18 cellular contexts compared by ENCODE assay signal in genomic region chr14:52900731-52901130, GRCh38. TPM values are rescaled to one million over a fixed set of nuclear protein-coding genes. Genes with fewer than 3 reads are reported as not detected.
DNase-seq lines count a peak whose midpoint lies in the region; ATAC-seq and TF ChIP-seq lines count a peak whose summit lies in the region.
"Had no signal": no experiment of that assay in that cellular context is flagged by ENCODE, and none has a peak within 500 bp of the region (broad histone marks: within the 10 kb centered on the region; RNA-seq: fewer than 3 reads in every experiment).

No MANE protein-coding gene starts in this region.

- BruUV-seq in Caco-2 (replicated peaks; lab: Mats Ljungman, UMichigan) (no TSS peak), PC-3 (replicated peaks; lab: Mats Ljungman, UMichigan) (no TSS peak)

- H3K4me1 ChIP-seq in Caco-2, result 0 out of 2 replicates have a peak, but pooled peaks cover 12% of the 10 kb centered on the region
- H3K4me1 ChIP-seq in PC-3 (ENCODE audit: insufficient read depth, low read length), result peaks cover 31% of the 10 kb centered on the region
- H3K4me1 ChIP-seq in right lobe of liver, result no peaks in the 10 kb centered on the region

- no peak overlapping the region for H3K27ac Mint-ChIP-seq in Caco-2 (ENCODE audit: unreplicated experiment)
- H3K27ac Mint-ChIP-seq in chondrocyte (ENCODE audit: unreplicated experiment), result peak overlapping the region; percentile 55
- no peak overlapping the region for H3K27ac Mint-ChIP-seq in activated CD8-positive, alpha-beta T cell treated with anti-CD3 and anti-CD28 coated beads for 36 hours
- H3K27ac Mint-ChIP-seq: CD8-positive, alpha-beta memory T cell had no signal

- H2AFZ ChIP-seq in PC-3 (ENCODE audit: low read length), result no peak overlapping the region

- H3K79me2 ChIP-seq in PC-3 (ENCODE audit: low read length), result peaks cover 42% of the 10 kb centered on the region

- no peaks in the 10 kb centered on the region for H3K27me3 Mint-ChIP-seq in Caco-2 (ENCODE audit: insufficient read depth, unreplicated experiment)
- H3K27me3 Mint-ChIP-seq in chondrocyte (ENCODE audit: low read depth), result no peaks in the 10 kb centered on the region
- no peaks in the 10 kb centered on the region for H3K27me3 Mint-ChIP-seq in activated CD8-positive, alpha-beta T cell treated with anti-CD3 and anti-CD28 coated beads for 36 hours

- TF ChIP-seq POLR2A in right lobe of liver (IDR thresholded peaks at IDR 0.05), result no peak
- TF ChIP-seq POLR2A in lower leg skin (IDR thresholded peaks at IDR 0.05), result no peak

- H3K4me2 ChIP-seq in PC-3 (ENCODE audit: low read length), result no peak overlapping the region

- WGBS in right lobe of liver (ENCODE audit: insufficient coverage, low coverage, low lambda C conversion rate, missing lambda C conversion rate), result 86% methylated on average over 7 of the region's 8 CpGs
- 54 to 66% methylated on average over 8 of the region's 8 CpGs for WGBS in lower leg skin, 2 donors

- H3K4me3 Mint-ChIP-seq in Caco-2 (ENCODE audit: unreplicated experiment), result no peak overlapping the region
- H3K4me3 Mint-ChIP-seq in chondrocyte (ENCODE audit: unreplicated experiment), result no peak overlapping the region
- no peak overlapping the region for H3K4me3 Mint-ChIP-seq in activated CD8-positive, alpha-beta T cell treated with anti-CD3 and anti-CD28 coated beads for 36 hours
- H3K4me3 Mint-ChIP-seq: CD8-positive, alpha-beta memory T cell had no signal

- CTCF ChIA-PET in Caco-2 (lab: Charles Lee), result no interaction called here
- CTCF ChIA-PET in PC-3 (lab: Charles Lee), result interaction anchor here (0.6 kb wide), 1 partner anchor 50 kb away, joined by 6 read pairs; no protein-coding TSS in a partner anchor
- CTCF ChIA-PET in activated CD8-positive, alpha-beta T cell treated with anti-CD3 and anti-CD28 coated beads for 36 hours (lab: Charles Lee), result no interaction called here

- H3K27me3 ChIP-seq in Caco-2 (replicated peaks; ENCODE audit: control insufficient read depth, insufficient read depth, low read length), result no peaks in the 10 kb centered on the region
- no peaks in the 10 kb centered on the region for H3K27me3 ChIP-seq in PC-3 (ENCODE audit: low read length)
- no peaks in the 10 kb centered on the region for H3K27me3 ChIP-seq in right lobe of liver

- intact Hi-C loops in Caco-2 (cut with micrococcal nuclease; ENCODE audit: unreplicated experiment), result no loop called here
- intact Hi-C loops in PC-3 (cut with micrococcal nuclease), result no loop called here
- intact Hi-C loops in right lobe of liver (cut with DNase I), result no loop called here
- intact Hi-C loops in lower leg skin (cut with DNase I; ENCODE audit: low total_unique reads), result no loop called here
- intact Hi-C loops in activated CD8-positive, alpha-beta T cell treated with anti-CD3 and anti-CD28 coated beads for 36 hours (cut with micrococcal nuclease), result no loop called here

- H3K27ac ChIP-seq in PC-3 (ENCODE audit: low read length) (no peak overlapping the region), right lobe of liver (no peak overlapping the region)

- no peak overlapping the region for H3K9ac ChIP-seq in PC-3 (ENCODE audit: low read length)

- peak; percentile 49 for ATAC-seq in PC-3
- peak in 3 of 4 donors; percentile 29 to 59 (median 30) for ATAC-seq in right lobe of liver
- ATAC-seq in activated CD8-positive, alpha-beta T cell treated with anti-CD3 and anti-CD28 coated beads for 36 hours, result no peak

- H3K36me3 ChIP-seq in Caco-2 (ENCODE audit: control insufficient read depth, insufficient read depth, low read length), result no peaks in the 10 kb centered on the region
- H3K36me3 ChIP-seq in PC-3 (ENCODE audit: low read depth, low read length), result 0 out of 2 replicates have a peak, but pooled peaks cover 3% of the 10 kb centered on the region
- H3K36me3 ChIP-seq in right lobe of liver, result peaks cover 0 to 8% (median 2%) of the 10 kb centered on the region in 4 donors

- peaks cover 13% of the 10 kb centered on the region for H3K4me1 Mint-ChIP-seq in Caco-2 (ENCODE audit: low read depth, unreplicated experiment)
- peaks cover 69% of the 10 kb centered on the region for H3K4me1 Mint-ChIP-seq in chondrocyte (ENCODE audit: low read depth)
- H3K4me1 Mint-ChIP-seq in activated CD8-positive, alpha-beta T cell treated with anti-CD3 and anti-CD28 coated beads for 36 hours (ENCODE audit: low read depth), result no peaks in the 10 kb centered on the region
- H3K4me1 Mint-ChIP-seq: CD8-positive, alpha-beta memory T cell had no signal

- POLR2A ChIA-PET in Caco-2 (lab: Charles Lee), result interaction anchor here (0.6 kb wide), 1 partner anchor 109 kb away, joined by 6 read pairs; no protein-coding TSS in a partner anchor
- POLR2A ChIA-PET in PC-3 (lab: Charles Lee; ENCODE audit: unreplicated experiment), result no interaction called here
- POLR2A ChIA-PET in activated CD8-positive, alpha-beta T cell treated with anti-CD3 and anti-CD28 coated beads for 36 hours (lab: Charles Lee), result no interaction called here

- no peaks in the 10 kb centered on the region for H3K9me2 ChIP-seq in PC-3 (replicated peaks; ENCODE audit: low read length)

- TF ChIP-seq CTCF in Caco-2 (IDR thresholded peaks at IDR 0.05; ENCODE audit: insufficient read depth in 1 of 2, low read depth in 1 of 2, low read length in 1 of 2, severe bottlenecking in 1 of 2, unreplicated experiment in 1 of 2) (no peak), PC-3 (conservative IDR thresholded peaks at IDR 0.05; ENCODE audit: low read depth, low read length) (no peak), chondrocyte (IDR thresholded peaks at IDR 0.05) (no peak), right lobe of liver (IDR thresholded peaks at IDR 0.05) (no peak), lower leg skin (IDR thresholded peaks at IDR 0.05) (no peak)
- no peak for TF ChIP-seq CTCF in activated CD8-positive, alpha-beta T cell treated with anti-CD3 and anti-CD28 coated beads for 36 hours (IDR thresholded peaks at IDR 0.05)

- DNase-seq in Caco-2, result peak; percentile 31 to 42
- peak; percentile 74 for DNase-seq in PC-3
- no peak for DNase-seq in chondrocyte (ENCODE audit: low spot score)
- no peak for DNase-seq in right lobe of liver
- DNase-seq in NCI-H128 (lab: John Stamatoyannopoulos, UW; ENCODE audit: unreplicated experiment), result no peak
- no peak for DNase-seq in lower leg skin (ENCODE audit: low spot score in 2 of 2)
- DNase-seq in activated CD8-positive, alpha-beta T cell treated with anti-CD3 and anti-CD28 coated beads for 36 hours, result no peak
- DNase-seq: ACHN; C1 segment of cervical spinal cord; CD8-positive, alpha-beta memory T cell; KG1; MV-4-11; NCI-H1417; NCI-H187 treated with DMSO at 0.1 percent for 48 hours; NCI-H2227 treated with DMSO at 0.1 percent for 48 hours; NCI-H524; NCI-H82; RPMI8226 had no signal

- H3K4me3 ChIP-seq in Caco-2 (ENCODE audit: low read depth, low read length) (no peak overlapping the region), PC-3 (ENCODE audit: low read length) (no peak overlapping the region), right lobe of liver (no peak overlapping the region), lower leg skin (ENCODE audit: low read depth, poor library complexity, severe bottlenecking) (no peak overlapping the region)

- H3K9me3 Mint-ChIP-seq in Caco-2 (ENCODE audit: unreplicated experiment) (no peaks in the 10 kb centered on the region), chondrocyte (ENCODE audit: low read depth) (no peaks in the 10 kb centered on the region)
- H3K9me3 Mint-ChIP-seq in activated CD8-positive, alpha-beta T cell treated with anti-CD3 and anti-CD28 coated beads for 36 hours, result no peaks in the 10 kb centered on the region
- H3K9me3 Mint-ChIP-seq: CD8-positive, alpha-beta memory T cell had no signal

- H3K9me3 ChIP-seq in Caco-2, result no peaks in the 10 kb centered on the region
- H3K9me3 ChIP-seq in PC-3 (ENCODE audit: low read length), result no peaks in the 10 kb centered on the region
- no peaks in the 10 kb centered on the region for H3K9me3 ChIP-seq in right lobe of liver

- H3K36me3 Mint-ChIP-seq in Caco-2 (ENCODE audit: insufficient read depth, unreplicated experiment) (peaks cover 6% of the 10 kb centered on the region), chondrocyte (ENCODE audit: low read depth) (peaks cover 25% of the 10 kb centered on the region)
- no peaks in the 10 kb centered on the region for H3K36me3 Mint-ChIP-seq in activated CD8-positive, alpha-beta T cell treated with anti-CD3 and anti-CD28 coated beads for 36 hours (ENCODE audit: low read depth)

- no peaks in the 10 kb centered on the region for H4K20me1 ChIP-seq in PC-3 (ENCODE audit: low read length)

- no peaks in the 10 kb centered on the region for H3F3A ChIP-seq in PC-3 (ENCODE audit: low read length, unreplicated experiment)

RNA-seq across cellular contexts. Expression of gene FERMT2, which starts 50.1 kb away (rescaled TPM):
- total RNA-seq in Caco-2 (2022) (33.5 and 40.8 TPM in 2 replicates), PC-3 (2014; rRNA removed) (29.1 and 38.6 TPM in 2 replicates), chondrocyte (423 to 518 TPM (median 494 TPM) in 3 replicates), right lobe of liver (10 to 100 TPM; 40.4 to 64.5 (median 53.3) TPM), lower leg skin (10 to 100 TPM in 3 of 4 donors, 1 to 10 TPM in 1; 8.4 to 27.0 (median 15.1) TPM)
- total RNA-seq in activated CD8-positive, alpha-beta T cell treated with anti-CD3 and anti-CD28 coated beads for 36 hours, result 1 to 10 TPM in 1 of 2 experiments, under 1 TPM in 1; 0.77 to 1.0 TPM

Comparison
In these comparisons a context has a peak if more than half of its experiments do, and no peak if none do; other contexts are left out.
1. DNase-seq: peak in Caco-2 (2 of 2) and PC-3 (single experiment); none in chondrocyte (single experiment), right lobe of liver (0 of 3), NCI-H128 (single experiment), lower leg skin (0 of 2) and activated CD8-positive, alpha-beta T cell treated with anti-CD3 and anti-CD28 coated beads for 36 hours (single experiment).
2. RNA of gene FERMT2, which starts 50.1 kb away (total RNA-seq): 423 to 518 TPM in chondrocyte, 40.4 to 64.5 TPM in right lobe of liver, 33.5 to 40.8 TPM in Caco-2, 29.1 to 38.6 TPM in PC-3 and 8.4 to 27.0 TPM in lower leg skin; 0.77 to 1.0 TPM in activated CD8-positive, alpha-beta T cell treated with anti-CD3 and anti-CD28 coated beads for 36 hours; every median in the first group is over 4 times any median in the second.